In genomic region chr11:77187105-77187750, GRCh38 we compare ENCODE assay signal across 20 cellular contexts.
"Had no signal": no experiment of that assay in that cellular context is flagged by ENCODE, and none has a peak within 500 bp of the region (broad histone marks: within the 10 kb centered on the region; RNA-seq: fewer than 3 reads in every experiment).

No MANE protein-coding gene starts in this region.

- DNase-seq: activated CD8-positive, alpha-beta memory T cell treated with anti-CD3 and anti-CD28 coated beads for 24 hours; activated CD8-positive, alpha-beta memory T cell treated with anti-CD3 and anti-CD28 coated beads, Interleukin-2, amount 50 U/mL, for 48 hours; activated effector memory CD4-positive, alpha-beta T cell treated with Interleukin-2 at 50 U/mL for 16 hours; activated naive CD4-positive, alpha-beta T cell treated with anti-CD3 and anti-CD28 coated beads, Interleukin-2, amount 50 U/mL, for 16 hours; activated T-cell treated with anti-CD3 and anti-CD28 coated beads, Interleukin-2, amount 50 U/mL, for 48 hours; brain microvascular endothelial cell; central memory CD4-positive, alpha-beta T cell; erythroblast; foreskin melanocyte; stimulated activated CD4-positive, alpha-beta T cell treated with anti-CD3 and anti-CD28 coated beads, Interleukin-2, amount 100 ng/mL, for 24 hours; stimulated activated naive CD8-positive, alpha-beta T cell treated with anti-CD3 and anti-CD28 coated beads, Interleukin-15, Interleukin-2, amounts not matched to agents 100 U/mL and 50 U/mL, for 24 hours; substantia nigra; T1000; uterus had no signal

- H3K27me3 ChIP-seq: brain microvascular endothelial cell, tibial nerve, uterus had no signal

- FAIRE-seq: endometrium, kidney had no signal

- ATAC-seq: activated CD4-positive, CD25-positive, alpha-beta regulatory T cell treated with anti-CD3 and anti-CD28 coated beads, Interleukin-2, amount 50 U/mL, for 24 hours; left ventricle myocardium superior; stimulated activated naive CD8-positive, alpha-beta T cell treated with anti-CD3 and anti-CD28 coated beads, Interleukin-15, Interleukin-2, amounts not matched to agents 100 U/mL and 50 U/mL, for 24 hours had no signal

- H3K27ac ChIP-seq: brain microvascular endothelial cell, coronary artery, tibial nerve, uterus had no signal

- H3K9me3 ChIP-seq: tibial nerve, uterus had no signal

- H3K36me3 ChIP-seq: brain microvascular endothelial cell, uterus had no signal

- H3K4me3 ChIP-seq: coronary artery, tibial nerve, uterus had no signal

- H3K4me1 ChIP-seq: uterus had no signal
